In the genomic region with DNA sequence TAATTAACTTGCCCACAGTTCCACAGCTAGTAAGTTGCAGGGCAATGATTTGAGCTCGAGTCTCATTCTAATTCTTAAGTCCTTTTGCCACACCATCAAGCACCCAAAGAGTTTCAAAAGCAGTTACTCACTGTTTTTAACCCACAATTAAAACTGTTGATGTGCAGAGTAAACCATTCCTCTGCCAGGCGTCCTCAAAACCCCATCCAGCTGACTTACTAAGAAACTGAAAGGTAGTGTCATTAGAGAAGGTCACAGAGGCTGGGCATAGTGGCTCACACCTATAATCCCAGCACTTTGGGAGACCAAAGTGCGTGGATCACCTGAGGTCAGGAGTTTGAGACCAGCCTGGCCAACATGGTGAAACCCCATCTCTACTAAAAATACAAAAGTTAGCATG, we compare ENCODE assay signal across 21 cellular contexts.
"Had no signal": no experiment of that assay in that cellular context is flagged by ENCODE, and none has a peak within 500 bp of the region (broad histone marks: within the 10 kb centered on the region; RNA-seq: fewer than 3 reads in every experiment).

No MANE protein-coding gene starts in this region.

- H3K4me3 Mint-ChIP-seq: dendritic cell treated with granulocyte-macrophage colony-stimulating factor and Interleukin-4, amounts not matched to agents 40 ng/mL and 50 ng/mL, for 4 days; naive thymus-derived CD8-positive, alpha-beta T cell; nephron progenitor cell; stimulated activated memory B cell treated with anti-CD40 and anti-IgM and Interleukin-4, amounts not matched to agents 10 μg/mL and 1 μg/mL and 100 μg/mL, for 72 hours had no signal

- DNase-seq: colonic mucosa; effector CD8-positive, alpha-beta T cell; foreskin keratinocyte; hypothalamus; left ventricle myocardium superior; lower lobe of right lung; naive thymus-derived CD8-positive, alpha-beta T cell; nephron progenitor cell; nucleus accumbens; right cardiac atrium; sigmoid colon; stimulated activated CD4-positive, alpha-beta T cell treated with anti-CD3 and anti-CD28 coated beads, Interleukin-2, amount 100 ng/mL, for 24 hours; stimulated activated CD4-positive, alpha-beta T cell treated with anti-CD3 and anti-CD28 coated beads, Interleukin-4, amount 100 ng/mL, for 24 hours; stimulated activated naive CD8-positive, alpha-beta T cell treated with anti-CD3 and anti-CD28 coated beads, Interleukin-15, Interleukin-2, amounts not matched to agents 100 U/mL and 50 U/mL, for 24 hours; upper lobe of left lung had no signal

- H3K36me3 Mint-ChIP-seq: stimulated activated memory B cell treated with anti-CD40 and anti-IgM and Interleukin-4, amounts not matched to agents 10 μg/mL and 1 μg/mL and 100 μg/mL, for 72 hours had no signal

- ATAC-seq: left ventricle myocardium superior; lower lobe of right lung; naive thymus-derived CD8-positive, alpha-beta T cell; right cardiac atrium; stimulated activated memory B cell treated with anti-CD40 and anti-IgM and Interleukin-4, amounts not matched to agents 10 μg/mL and 1 μg/mL and 100 μg/mL, for 72 hours; stimulated activated naive CD8-positive, alpha-beta T cell treated with anti-CD3 and anti-CD28 coated beads, Interleukin-15, Interleukin-2, amounts not matched to agents 100 U/mL and 50 U/mL, for 24 hours had no signal

- H3K27ac ChIP-seq: colonic mucosa, esophagus muscularis mucosa, foreskin keratinocyte, lower lobe of right lung, prostate gland, sigmoid colon, thoracic aorta, tibial nerve, upper lobe of left lung had no signal

- H3K9me3 Mint-ChIP-seq: dendritic cell treated with granulocyte-macrophage colony-stimulating factor and Interleukin-4, amounts not matched to agents 40 ng/mL and 50 ng/mL, for 4 days had no signal

- H3K4me1 ChIP-seq: colonic mucosa, prostate gland, tibial nerve, upper lobe of left lung had no signal

- H3K9me3 ChIP-seq: colonic mucosa, prostate gland had no signal

- H3K27ac Mint-ChIP-seq: dendritic cell treated with granulocyte-macrophage colony-stimulating factor and Interleukin-4, amounts not matched to agents 40 ng/mL and 50 ng/mL, for 4 days; naive thymus-derived CD8-positive, alpha-beta T cell; stimulated activated memory B cell treated with anti-CD40 and anti-IgM and Interleukin-4, amounts not matched to agents 10 μg/mL and 1 μg/mL and 100 μg/mL, for 72 hours had no signal

- H3K4me1 Mint-ChIP-seq: naive thymus-derived CD8-positive, alpha-beta T cell; nephron progenitor cell; stimulated activated memory B cell treated with anti-CD40 and anti-IgM and Interleukin-4, amounts not matched to agents 10 μg/mL and 1 μg/mL and 100 μg/mL, for 72 hours had no signal

- H3K27me3 ChIP-seq: colonic mucosa, foreskin keratinocyte, tibial nerve, upper lobe of left lung had no signal

- H3K4me3 ChIP-seq: colonic mucosa, esophagus muscularis mucosa, lower lobe of right lung, prostate gland, sigmoid colon, thoracic aorta, tibial nerve, upper lobe of left lung had no signal

- H3K36me3 ChIP-seq: colonic mucosa, esophagus muscularis mucosa, lower lobe of right lung, prostate gland, sigmoid colon, thoracic aorta, tibial nerve, upper lobe of left lung had no signal

- H3K27me3 Mint-ChIP-seq: stimulated activated memory B cell treated with anti-CD40 and anti-IgM and Interleukin-4, amounts not matched to agents 10 μg/mL and 1 μg/mL and 100 μg/mL, for 72 hours had no signal
